In genomic region chr22:39620924-39621690, GRCh38 we compare ENCODE assay signal across 25 cellular contexts. TPM values are rescaled to one million over a fixed set of nuclear protein-coding genes. Genes with fewer than 3 reads are reported as not detected.
DNase-seq lines count a peak whose midpoint lies in the region; ATAC-seq, FAIRE-seq and TF ChIP-seq lines count a peak whose summit lies in the region.
"Had no signal": no experiment of that assay in that cellular context is flagged by ENCODE, and none has a peak within 500 bp of the region (broad histone marks: within the 10 kb centered on the region; RNA-seq: fewer than 3 reads in every experiment).

No MANE protein-coding gene starts in this region.

- H3K4me2 ChIP-seq in HepG2 (ENCODE audit: low read depth, low read length) (no peak overlapping the region), osteoblast (ENCODE audit: insufficient read depth, low read length) (no peak overlapping the region)

- H3K79me2 ChIP-seq in HepG2 (ENCODE audit: insufficient read depth, low read length): no peaks in the 10 kb centered on the region
- no peaks in the 10 kb centered on the region for H3K79me2 ChIP-seq in osteoblast (ENCODE audit: insufficient read depth, low read length)

- no peak for DNase-seq in activated T-cell treated with anti-CD3 and anti-CD28 coated beads, Interleukin-2, amount 50 U/mL, for 24 hours
- DNase-seq in activated T-cell treated with anti-CD3 and anti-CD28 coated beads for 4 hours: no peak
- no peak for DNase-seq in HepG2 (ENCODE audit: low spot score)
- no peak for DNase-seq in right lobe of liver
- DNase-seq in osteoblast (ENCODE audit: insufficient read length, low spot score, missing footprints): peak; percentile 22
- DNase-seq: AML-193; Caco-2; CD4-positive, alpha-beta T cell; GDM1; GM23248; HCEC 1CT; HFFc6; IMR-90; KBM-7 had no signal

- H2AFZ ChIP-seq in HepG2 (ENCODE audit: low read length) (no peak overlapping the region), osteoblast (ENCODE audit: low read length) (no peak overlapping the region)
- H2AFZ ChIP-seq: GM23248 had no signal

- no peak overlapping the region for H3K4me3 Mint-ChIP-seq in activated T-cell treated with anti-CD3 and anti-CD28 coated beads, Interleukin-2, amount 50 U/mL, for 24 hours
- no peak overlapping the region for H3K4me3 Mint-ChIP-seq in activated T-helper 17 cell treated with anti-CD3 and anti-CD28 coated beads, Interleukin-2, amount 50 U/mL, for 72 hours
- H3K4me3 Mint-ChIP-seq: CD4-positive, alpha-beta T cell; HFFc6 had no signal

- TF ChIP-seq RAD21 in HepG2 (CRISPR knock-in tag; IDR thresholded peaks at IDR 0.05): no peak

- TF ChIP-seq POLR2A in HepG2 (IDR thresholded peaks at IDR 0.05; ENCODE audit: insufficient read depth in 1 of 2, low read depth in 2 of 2, low read length in 2 of 2) (no peak), right lobe of liver (IDR thresholded peaks at IDR 0.05) (no peak)

- no peaks in the 10 kb centered on the region for H3K36me3 Mint-ChIP-seq in activated T-cell treated with anti-CD3 and anti-CD28 coated beads, Interleukin-2, amount 50 U/mL, for 24 hours (ENCODE audit: low read depth)
- no peaks in the 10 kb centered on the region for H3K36me3 Mint-ChIP-seq in activated T-helper 17 cell treated with anti-CD3 and anti-CD28 coated beads, Interleukin-2, amount 50 U/mL, for 72 hours (ENCODE audit: low read depth)

- no TSS peak for BruUV-seq in HepG2 (replicated peaks; lab: Mats Ljungman, UMichigan)

- no peak overlapping the region for H3K27ac ChIP-seq in HepG2 (ENCODE audit: extremely low read length, insufficient read depth, low read length)
- no peak overlapping the region for H3K27ac ChIP-seq in right lobe of liver
- no peak overlapping the region for H3K27ac ChIP-seq in osteoblast (ENCODE audit: low read depth, low read length)
- H3K27ac ChIP-seq: C4-2B, GM23248, HL-60 had no signal

- POLR2A ChIA-PET in HepG2 (lab: Yijun Ruan, JAX): no interaction called here

- TF ChIP-seq CTCF in HepG2 (CRISPR knock-in tag; IDR thresholded peaks at IDR 0.05) (no peak), right lobe of liver (IDR thresholded peaks at IDR 0.05) (no peak), osteoblast (IDR thresholded peaks at IDR 0.05; ENCODE audit: extremely low read depth, low read depth, low read length) (no peak)

- in situ Hi-C loops in HepG2 (cut with HindIII; ENCODE audit: extremely low pct_ligation_motif_present, low pct_unique_long_range_greater_than_20kb): no loop called here

- TF ChIP-seq EP300 in HepG2 (IDR thresholded peaks at IDR 0.05; ENCODE audit: low read depth in 2 of 2, low read length in 2 of 2) (no peak), HepG2 (CRISPR knock-in tag; IDR thresholded peaks at IDR 0.05; ENCODE audit: borderline replicate concordance) (no peak)

- no peak for FAIRE-seq in HepG2 (lab: Jason Lieb, UNC)
- FAIRE-seq: A204.1, D721Med, GM12892, GM18507 had no signal

- peak overlapping the region; percentile 7 for H3K27ac Mint-ChIP-seq in activated T-cell treated with anti-CD3 and anti-CD28 coated beads, Interleukin-2, amount 50 U/mL, for 24 hours
- peak overlapping the region; percentile 56 for H3K27ac Mint-ChIP-seq in activated T-helper 17 cell treated with anti-CD3 and anti-CD28 coated beads, Interleukin-2, amount 50 U/mL, for 72 hours
- H3K27ac Mint-ChIP-seq: CD4-positive, alpha-beta T cell; HFFc6 had no signal

- no peak overlapping the region for H3K9ac ChIP-seq in HepG2 (ENCODE audit: insufficient read depth, low read depth, low read length)
- H3K9ac ChIP-seq: GM23248 had no signal

- H3K36me3 ChIP-seq in HepG2 (replicated peaks in 1 of 2; ENCODE audit: control insufficient read depth in 1 of 2, insufficient read depth in 2 of 2, low read length in 2 of 2): no peaks in the 10 kb centered on the region
- H3K36me3 ChIP-seq in right lobe of liver: no peaks in the 10 kb centered on the region
- H3K36me3 ChIP-seq in osteoblast (ENCODE audit: insufficient read depth, low read length): no peaks in the 10 kb centered on the region

- intact Hi-C loops in HepG2 (cut with micrococcal nuclease; ENCODE audit: unreplicated experiment) (no loop called here), right lobe of liver (cut with DNase I) (loop anchor here in 1 of 2 donors (5.0 kb wide), 1 partner anchor 406 kb away; no protein-coding TSS in a partner anchor)

- peaks cover 8% of the 10 kb centered on the region for H3K27me3 Mint-ChIP-seq in activated T-cell treated with anti-CD3 and anti-CD28 coated beads, Interleukin-2, amount 50 U/mL, for 24 hours
- H3K27me3 Mint-ChIP-seq in activated T-helper 17 cell treated with anti-CD3 and anti-CD28 coated beads, Interleukin-2, amount 50 U/mL, for 72 hours: peaks cover 5% of the 10 kb centered on the region

- peaks cover 2 to 12% of the 10 kb centered on the region in 2 experiments; a peak in 3 of 5 replicates for H3K27me3 ChIP-seq in HepG2 (ENCODE audit: control insufficient read depth in 1 of 2, insufficient read depth in 2 of 2, low read length in 2 of 2)
- no peaks in the 10 kb centered on the region for H3K27me3 ChIP-seq in right lobe of liver
- peaks cover 23% of the 10 kb centered on the region for H3K27me3 ChIP-seq in osteoblast (ENCODE audit: insufficient read depth, low read length)

- H3K9me3 ChIP-seq in HepG2 (ENCODE audit: low read length): no peaks in the 10 kb centered on the region
- no peaks in the 10 kb centered on the region for H3K9me3 ChIP-seq in right lobe of liver
- no peaks in the 10 kb centered on the region for H3K9me3 ChIP-seq in osteoblast (ENCODE audit: low read depth, low read length)
- H3K9me3 ChIP-seq: Caco-2 had no signal

- no peak for ATAC-seq in HepG2
- no peak for ATAC-seq in right lobe of liver
- peak; percentile 86 for ATAC-seq in activated T-helper 17 cell treated with anti-CD3 and anti-CD28 coated beads, Interleukin-2, amount 50 U/mL, for 72 hours (replicated peaks)
- ATAC-seq in GM19452 (IDR thresholded peaks at IDR 0.05; ENCODE audit: unreplicated experiment): no peak
- ATAC-seq in GM21526 (IDR thresholded peaks at IDR 0.05; ENCODE audit: low FRiP score, unreplicated experiment): no peak

- H3K4me1 Mint-ChIP-seq in activated T-cell treated with anti-CD3 and anti-CD28 coated beads, Interleukin-2, amount 50 U/mL, for 24 hours (ENCODE audit: low read depth): peaks cover 12% of the 10 kb centered on the region
- H3K4me1 Mint-ChIP-seq in activated T-helper 17 cell treated with anti-CD3 and anti-CD28 coated beads, Interleukin-2, amount 50 U/mL, for 72 hours: peaks cover 7% of the 10 kb centered on the region

- H3K4me3 ChIP-seq in HepG2 (replicated peaks in 1 of 3; ENCODE audit: insufficient read depth in 1 of 3, low read depth in 2 of 3, low read length in 3 of 3) (no peak overlapping the region), right lobe of liver (no peak overlapping the region), osteoblast (ENCODE audit: insufficient read depth, low read length) (no peak overlapping the region)
- H3K4me3 ChIP-seq: GM23248 had no signal

- no peaks in the 10 kb centered on the region for H3K4me1 ChIP-seq in HepG2 (ENCODE audit: insufficient read depth, low read length)
- no peaks in the 10 kb centered on the region for H3K4me1 ChIP-seq in right lobe of liver
- no peaks in the 10 kb centered on the region for H3K4me1 ChIP-seq in osteoblast (ENCODE audit: insufficient read depth, low read length)
- H3K4me1 ChIP-seq: Caco-2 had no signal

- H3K9me3 Mint-ChIP-seq in activated T-cell treated with anti-CD3 and anti-CD28 coated beads, Interleukin-2, amount 50 U/mL, for 24 hours: no peaks in the 10 kb centered on the region
- H3K9me3 Mint-ChIP-seq in activated T-helper 17 cell treated with anti-CD3 and anti-CD28 coated beads, Interleukin-2, amount 50 U/mL, for 72 hours: no peaks in the 10 kb centered on the region
- H3K9me3 Mint-ChIP-seq: CD4-positive, alpha-beta T cell; HFFc6 had no signal

- CTCF ChIA-PET in HepG2 (lab: Yijun Ruan, JAX; ENCODE audit: low intra/inter-chr PET ratio, low total read pairs): no interaction called here

- WGBS in HepG2 (ENCODE audit: low lambda C conversion rate): 34% methylated on average over 8 of the region's 8 CpGs
- 73% methylated on average over 7 of the region's 8 CpGs for WGBS in right lobe of liver (ENCODE audit: insufficient coverage, low coverage, low lambda C conversion rate, missing lambda C conversion rate)

- H4K20me1 ChIP-seq in HepG2 (ENCODE audit: insufficient read depth, low read length) (no peaks in the 10 kb centered on the region), osteoblast (ENCODE audit: insufficient read depth, low read length) (no peaks in the 10 kb centered on the region)

TF ChIP-seq in HepG2, 621 proteins besides CTCF, POLR2A, EP300 and RAD21 (continues in another document):
- TF ChIP-seq FOXO1 (CRISPR knock-in tag; IDR thresholded peaks at IDR 0.05) (no peak), MED13 (CRISPR knock-in tag; IDR thresholded peaks at IDR 0.05) (no peak), ZMYM3 (CRISPR knock-in tag; IDR thresholded peaks at IDR 0.05) (0 out of 2 replicates have a peak, but pooled peaks have one; percentile 39), FOXM1 (CRISPR knock-in tag; IDR thresholded peaks at IDR 0.05) (no peak)

RNA-seq across cellular contexts. Expression of gene CACNA1I, which starts 50.6 kb away (rescaled TPM):
- total RNA-seq in HepG2 (2016; rRNA removed; fragmentation: Illumina TruSeq; extraction: Trizol) (not detected in 2 replicates), right lobe of liver (under 1 TPM in 1 of 6 experiments, not detected in 5; 0.06 TPM), osteoblast (under 0.01 TPM in 2 replicates)
- total RNA-seq in HepG2 (2016; cell fraction: cytosol; rRNA removed; fragmentation: Illumina TruSeq; extraction: Trizol; ENCODE audit: low read depth): not detected in 2 replicates
- total RNA-seq in HepG2 (2016; cell fraction: insoluble cytoplasmic fraction; rRNA removed; fragmentation: Illumina TruSeq; extraction: Trizol): not detected in 2 replicates
- total RNA-seq in HepG2 (2016; cell fraction: membrane; rRNA removed; fragmentation: Illumina TruSeq; extraction: Trizol): not detected in 2 replicates
- not detected in 2 replicates for total RNA-seq in HepG2 (2016; cell fraction: nucleus; rRNA removed; fragmentation: Illumina TruSeq; extraction: Trizol)
- polyA plus RNA-seq in HepG2 (2011; rRNA removed): not detected in 2 replicates
- polyA plus RNA-seq in HepG2 (2011; cell fraction: cytosol; rRNA removed): not detected in 2 replicates
- 0.02 TPM in 2 replicates for polyA plus RNA-seq in HepG2 (2011; cell fraction: nucleus; rRNA removed)
- 0.03 TPM in 1 of 2 replicates, not detected in the other for polyA plus RNA-seq in HepG2 (2012)
- polyA plus RNA-seq in HepG2 (2016; cell fraction: cytosol; fragmentation: Illumina TruSeq; extraction: Trizol; ENCODE audit: low read depth): not detected in 2 replicates
- not detected in 2 replicates for polyA plus RNA-seq in HepG2 (2016; cell fraction: insoluble cytoplasmic fraction; fragmentation: Illumina TruSeq; extraction: Trizol; ENCODE audit: low read depth)
- polyA plus RNA-seq in HepG2 (2016; cell fraction: membrane; fragmentation: Illumina TruSeq; extraction: Trizol; ENCODE audit: low read depth): not detected in 2 replicates
- not detected in 2 replicates for polyA plus RNA-seq in HepG2 (2016; cell fraction: nucleus; fragmentation: Illumina TruSeq; extraction: Trizol; ENCODE audit: insufficient read depth, low read depth)
- 0.04 and 0.05 TPM in 2 replicates for polyA minus RNA-seq in HepG2 (2011; rRNA and poly(A)+ RNA removed; ENCODE audit: low replicate concordance)
- polyA minus RNA-seq in HepG2 (2011; cell fraction: cytosol; rRNA and poly(A)+ RNA removed): not detected in 2 replicates
- polyA minus RNA-seq in HepG2 (2011; cell fraction: nucleus; rRNA and poly(A)+ RNA removed): not detected in 2 replicates
- total RNA-seq in activated T-helper 17 cell treated with anti-CD3 and anti-CD28 coated beads, Interleukin-2, amount 50 U/mL, for 72 hours: 1 to 10 TPM in 1 of 2 donors, under 1 TPM in 1; 0.84 to 5.3 TPM
- total RNA-seq: Caco-2, Daoy, GM23248, HFFc6, HT1080 had no signal
- polyA plus RNA-seq: GM23248 had no signal
